Comparison of ENCODE assay signal across 17 cellular contexts in genomic region chr11:69245491-69246345, GRCh38. TPM values are rescaled to one million over a fixed set of nuclear protein-coding genes. Genes with fewer than 3 reads are reported as not detected.
"Had no signal": no experiment of that assay in that cellular context is flagged by ENCODE, and none has a peak within 500 bp of the region (broad histone marks: within the 10 kb centered on the region; RNA-seq: fewer than 3 reads in every experiment).

No MANE protein-coding gene starts in this region.

- ATAC-seq: activated CD4-positive, alpha-beta T cell treated with anti-CD3 and anti-CD28 coated beads for 36 hours; right lobe of liver; T-cell had no signal

- H3K4me3 ChIP-seq: lung, right lobe of liver, upper lobe of left lung had no signal

- H3K27ac ChIP-seq: right lobe of liver, upper lobe of left lung, WERI-Rb-1 had no signal

- H3K27me3 ChIP-seq: right lobe of liver, upper lobe of left lung had no signal

- H3K36me3 ChIP-seq: right lobe of liver, upper lobe of left lung, WERI-Rb-1 had no signal

- H3K4me1 ChIP-seq: right lobe of liver had no signal

- H3K9me3 ChIP-seq: right lobe of liver, upper lobe of left lung had no signal

- DNase-seq: activated CD4-positive, alpha-beta T cell treated with anti-CD3 and anti-CD28 coated beads for 36 hours; activated gamma-delta T cell; activated naive CD8-positive, alpha-beta T cell treated with anti-CD3 and anti-CD28 coated beads, Interleukin-2, amount 10 ng/mL, durations not matched to agents 7 days and 5 days; activated T-cell treated with anti-CD3 and anti-CD28 coated beads, Interleukin-2, amount 50 U/mL, for 48 hours; anterior cingulate cortex; foreskin melanocyte; naive B cell; posterior cingulate gyrus; right lobe of liver; stimulated activated CD4-positive, alpha-beta T cell treated with anti-CD3 and anti-CD28 coated beads, Interleukin-12 subunit alpha, Interleukin-12 subunit beta, amount 100 ng/mL, for 4 hours; stimulated activated naive CD4-positive, alpha-beta T cell; T1000; upper lobe of left lung; WERI-Rb-1 had no signal

RNA-seq across cellular contexts. Expression of gene MYEOV, which starts 48.2 kb away (rescaled TPM):
- total RNA-seq: activated CD4-positive, alpha-beta T cell treated with anti-CD3 and anti-CD28 coated beads for 36 hours; activated naive CD8-positive, alpha-beta T cell treated with anti-CD3 and anti-CD28 coated beads, Interleukin-2, amount 10 ng/mL, durations not matched to agents 7 days and 5 days; SK-MEL-5 had no signal
